ENCODE assay signal across 9 cellular contexts in genomic region chr4:10582059-10582686, GRCh38.
A peak's percentile ranks its signal among the peaks of the same experiment; 100 is the strongest.
DNase-seq lines count a peak whose midpoint lies in the region; ATAC-seq and TF ChIP-seq lines count a peak whose summit lies in the region.
"Had no signal": no experiment of that assay in that cellular context is flagged by ENCODE, and none has a peak within 500 bp of the region (broad histone marks: within the 10 kb centered on the region; RNA-seq: fewer than 3 reads in every experiment).

No MANE protein-coding gene starts in this region.

- POLR2A ChIA-PET in WTC11 (lab: Charles Lee), result no interaction called here

- CTCF ChIA-PET in activated naive CD4-positive, alpha-beta T cell treated with anti-CD3 and anti-CD28 coated beads, Interleukin-2, amount 10 ng/mL, durations not matched to agents 7 days and 5 days (lab: Charles Lee), result interaction anchor here (0.6 to 1.9 kb wide), 7 partner anchors 17 to 842 kb away, joined by 3 to 10 read pairs (median 3); no protein-coding TSS in a partner anchor
- CTCF ChIA-PET in WTC11 (lab: Charles Lee), result no interaction called here

- peaks cover 28% of the 10 kb centered on the region for H3K4me1 Mint-ChIP-seq in activated naive CD4-positive, alpha-beta T cell treated with anti-CD3 and anti-CD28 coated beads, Interleukin-2, amount 10 ng/mL, durations not matched to agents 7 days and 5 days
- peaks cover 10% of the 10 kb centered on the region for H3K4me1 Mint-ChIP-seq in WTC11

- peak; percentile 67; the same call in 1 of the 2 replicates for ATAC-seq in WTC11
- no peak for ATAC-seq in HG02938 (IDR thresholded peaks at IDR 0.05; ENCODE audit: unreplicated experiment)

- no peaks in the 10 kb centered on the region for H3K9me3 Mint-ChIP-seq in activated naive CD4-positive, alpha-beta T cell treated with anti-CD3 and anti-CD28 coated beads, Interleukin-2, amount 10 ng/mL, durations not matched to agents 7 days and 5 days
- H3K9me3 Mint-ChIP-seq in WTC11, result peaks cover 49% of the 10 kb centered on the region

- peaks cover under 1% of the 10 kb centered on the region for H3K27me3 Mint-ChIP-seq in activated naive CD4-positive, alpha-beta T cell treated with anti-CD3 and anti-CD28 coated beads, Interleukin-2, amount 10 ng/mL, durations not matched to agents 7 days and 5 days
- H3K27me3 Mint-ChIP-seq in WTC11 (ENCODE audit: low read depth), result peaks cover 3% of the 10 kb centered on the region
- H3K27me3 Mint-ChIP-seq: activated naive CD8-positive, alpha-beta T cell had no signal

- peak; percentile 48 for DNase-seq in activated naive CD4-positive, alpha-beta T cell treated with anti-CD3 and anti-CD28 coated beads, Interleukin-2, amount 10 ng/mL, durations not matched to agents 7 days and 5 days
- DNase-seq in activated naive CD4-positive, alpha-beta T cell treated with Interleukin-2 at 50 U/mL for 16 hours, result no peak
- DNase-seq in NCI-H1092 (lab: John Stamatoyannopoulos, UW) (peak; percentile 12), WTC11 (ENCODE audit: low spot score) (no peak), head of caudate nucleus (peak in 39 of 42 donors; percentile 18 to 81 (median 54)), putamen (ENCODE audit: low spot score) (peak; percentile 29), NCI-H226 (no peak)

- intact Hi-C loops in head of caudate nucleus (cut with DNase I), result no loop called here

- H3K36me3 Mint-ChIP-seq in activated naive CD4-positive, alpha-beta T cell treated with anti-CD3 and anti-CD28 coated beads, Interleukin-2, amount 10 ng/mL, durations not matched to agents 7 days and 5 days, result no peaks in the 10 kb centered on the region
- H3K36me3 Mint-ChIP-seq in WTC11, result peaks cover 15% of the 10 kb centered on the region
- H3K36me3 Mint-ChIP-seq: activated naive CD8-positive, alpha-beta T cell had no signal

- no peak overlapping the region for H3K27ac Mint-ChIP-seq in activated naive CD4-positive, alpha-beta T cell treated with anti-CD3 and anti-CD28 coated beads, Interleukin-2, amount 10 ng/mL, durations not matched to agents 7 days and 5 days
- no peak overlapping the region for H3K27ac Mint-ChIP-seq in WTC11
- H3K27ac Mint-ChIP-seq: activated naive CD8-positive, alpha-beta T cell had no signal

- no peak overlapping the region for H3K4me3 Mint-ChIP-seq in activated naive CD4-positive, alpha-beta T cell treated with anti-CD3 and anti-CD28 coated beads, Interleukin-2, amount 10 ng/mL, durations not matched to agents 7 days and 5 days
- H3K4me3 Mint-ChIP-seq in WTC11, result no peak overlapping the region
- H3K4me3 Mint-ChIP-seq: activated naive CD8-positive, alpha-beta T cell had no signal

- TF ChIP-seq CTCF in WTC11 (IDR thresholded peaks at IDR 0.05), result no peak

TF ChIP-seq in WTC11, 78 proteins besides CTCF, POLR2A, EP300 and RAD21:
- TF ChIP-seq FOXK1 (CRISPR knock-in tag; IDR thresholded peaks at IDR 0.05), result no peak

Comparison
In these comparisons a context has a peak if more than half of its experiments do, and no peak if none do; other contexts are left out.
1. DNase-seq: peak in activated naive CD4-positive, alpha-beta T cell treated with anti-CD3 and anti-CD28 coated beads, Interleukin-2, amount 10 ng/mL, durations not matched to agents 7 days and 5 days (single experiment), NCI-H1092 (single experiment), head of caudate nucleus (39 of 42) and putamen (single experiment); none in activated naive CD4-positive, alpha-beta T cell treated with Interleukin-2 at 50 U/mL for 16 hours (single experiment), WTC11 (single experiment) and NCI-H226 (single experiment).